Comparison of ENCODE assay signal across 11 cellular contexts in genomic region chr2:207121784-207122183, GRCh38. TPM values are rescaled to one million over a fixed set of nuclear protein-coding genes. Genes with fewer than 3 reads are reported as not detected.
A peak's percentile ranks its signal among the peaks of the same experiment; 100 is the strongest.
DNase-seq lines count a peak whose midpoint lies in the region; ATAC-seq and TF ChIP-seq lines count a peak whose summit lies in the region.
"Had no signal": no experiment of that assay in that cellular context is flagged by ENCODE, and none has a peak within 500 bp of the region (broad histone marks: within the 10 kb centered on the region; RNA-seq: fewer than 3 reads in every experiment).

No MANE protein-coding gene starts in this region.

- H3K36me3 ChIP-seq in thyroid gland (peaks cover 9 to 10% of the 10 kb centered on the region in 2 donors), OCI-LY7 (ENCODE audit: insufficient read depth, low read length) (no peaks in the 10 kb centered on the region)
- H3K36me3 ChIP-seq: ovary had no signal

- BruUV-seq in OCI-LY7 (replicated peaks; lab: Mats Ljungman, UMichigan): no TSS peak

- WGBS in thyroid gland, 2 donors: 14 to 24% methylated on average over 1 of the region's 1 CpG

- H3K4me2 ChIP-seq in OCI-LY7 (ENCODE audit: low read length): no peak overlapping the region

- no peaks in the 10 kb centered on the region for H3K9me3 ChIP-seq in thyroid gland
- no peaks in the 10 kb centered on the region for H3K9me3 ChIP-seq in OCI-LY7 (ENCODE audit: low read length)
- H3K9me3 ChIP-seq: ovary, stomach had no signal

- in situ Hi-C loops in astrocyte of the cerebellum (cut with HindIII; ENCODE audit: low sequenced_read_pairs): no loop called here

- no peaks in the 10 kb centered on the region for H3K27me3 ChIP-seq in thyroid gland
- H3K27me3 ChIP-seq: ovary, stomach had no signal

- H3K4me3 Mint-ChIP-seq in activated naive CD4-positive, alpha-beta T cell treated with anti-CD3 and anti-CD28 coated beads, Interleukin-2, amount 50 U/mL, for 24 hours: no peak overlapping the region

- H3K4me3 ChIP-seq in astrocyte of the cerebellum (ENCODE audit: low read depth, low read length) (no peak overlapping the region), thyroid gland (replicated peaks in 1 of 3) (no peak overlapping the region), OCI-LY7 (ENCODE audit: low read depth, low read length, poor library complexity, severe bottlenecking) (no peak overlapping the region)
- H3K4me3 ChIP-seq: ovary, stomach had no signal

- intact Hi-C loops in left ventricle myocardium superior (cut with micrococcal nuclease): no loop called here
- intact Hi-C loops in thyroid gland (cut with DNase I): no loop called here
- intact Hi-C loops in OCI-LY7 (cut with micrococcal nuclease; ENCODE audit: unreplicated experiment): no loop called here

- no peaks in the 10 kb centered on the region for H3K79me2 ChIP-seq in OCI-LY7 (ENCODE audit: insufficient read depth, low read depth, low read length)

- no peak for TF ChIP-seq POLR2A in thyroid gland (IDR thresholded peaks at IDR 0.05)

- H3K4me1 ChIP-seq in thyroid gland: peaks cover 13 to 31% of the 10 kb centered on the region in 2 donors
- H3K4me1 ChIP-seq in OCI-LY7 (ENCODE audit: insufficient read depth, low read length, poor library complexity, severe bottlenecking): no peaks in the 10 kb centered on the region

- ATAC-seq in activated naive CD4-positive, alpha-beta T cell treated with anti-CD3 and anti-CD28 coated beads, Interleukin-2, amount 50 U/mL, for 72 hours: no peak
- ATAC-seq in left ventricle myocardium superior (peak; percentile 68), GM21423 (IDR thresholded peaks at IDR 0.05; ENCODE audit: unreplicated experiment) (no peak)

- H3K4me1 Mint-ChIP-seq in activated naive CD4-positive, alpha-beta T cell treated with anti-CD3 and anti-CD28 coated beads, Interleukin-2, amount 50 U/mL, for 24 hours: peaks cover 75% of the 10 kb centered on the region

- no peak overlapping the region for H2AFZ ChIP-seq in OCI-LY7 (ENCODE audit: low read length)

- no peak for DNase-seq in activated naive CD4-positive, alpha-beta T cell treated with anti-CD3 and anti-CD28 coated beads, Interleukin-2, amount 50 U/mL, for 72 hours (ENCODE audit: low spot score in 2 of 2)
- DNase-seq in astrocyte of the cerebellum (ENCODE audit: low read depth) (peak; percentile 59), left ventricle myocardium superior (peak; percentile 40), thyroid gland (peak; percentile 42 to 58), activated gamma-delta T cell treated with Interleukin-2 at 50 U/mL for 16 hours (no peak), OCI-LY7 (ENCODE audit: low spot score) (no peak)
- DNase-seq: MV-4-11, ovary, stomach had no signal

- CTCF ChIA-PET in OCI-LY7 (lab: Charles Lee; ENCODE audit: unreplicated experiment): no interaction called here

- no peaks in the 10 kb centered on the region for H4K20me1 ChIP-seq in OCI-LY7 (ENCODE audit: insufficient read depth, low read length)

- POLR2A ChIA-PET in OCI-LY7 (lab: Charles Lee): interaction anchor here (0.6 kb wide), 1 partner anchor 194 kb away, joined by 3 read pairs; no protein-coding TSS in a partner anchor

- peaks cover 31% of the 10 kb centered on the region for H3K36me3 Mint-ChIP-seq in activated naive CD4-positive, alpha-beta T cell treated with anti-CD3 and anti-CD28 coated beads, Interleukin-2, amount 50 U/mL, for 24 hours
- H3K36me3 Mint-ChIP-seq in activated naive CD4-positive, alpha-beta T cell treated with anti-CD3 and anti-CD28 coated beads, Interleukin-2, amount 50 U/mL, for 72 hours: peaks cover 19 to 25% of the 10 kb centered on the region in 2 donors

- TF ChIP-seq CTCF in astrocyte of the cerebellum (IDR thresholded peaks at IDR 0.05; ENCODE audit: low read depth, low read length, missing control alignments) (no peak), thyroid gland (IDR thresholded peaks at IDR 0.05) (no peak), OCI-LY7 (conservative IDR thresholded peaks at IDR 0.05; ENCODE audit: low read length) (no peak)

- H3K9me2 ChIP-seq in OCI-LY7 (ENCODE audit: insufficient read depth, low read length): no peaks in the 10 kb centered on the region

- H3K27me3 Mint-ChIP-seq in activated naive CD4-positive, alpha-beta T cell treated with anti-CD3 and anti-CD28 coated beads, Interleukin-2, amount 50 U/mL, for 24 hours: no peaks in the 10 kb centered on the region

- peak overlapping the region in 2 of 3 donors; percentile 13 to 42 for H3K27ac ChIP-seq in thyroid gland
- H3K27ac ChIP-seq in OCI-LY7 (ENCODE audit: low read depth, low read length, poor library complexity, severe bottlenecking): no peak overlapping the region
- H3K27ac ChIP-seq: ovary had no signal

- H3K9me3 Mint-ChIP-seq in activated naive CD4-positive, alpha-beta T cell treated with anti-CD3 and anti-CD28 coated beads, Interleukin-2, amount 50 U/mL, for 24 hours: no peaks in the 10 kb centered on the region
- no peaks in the 10 kb centered on the region for H3K9me3 Mint-ChIP-seq in activated naive CD4-positive, alpha-beta T cell treated with anti-CD3 and anti-CD28 coated beads, Interleukin-2, amount 50 U/mL, for 72 hours

- peak overlapping the region; percentile 38 for H3K27ac Mint-ChIP-seq in activated naive CD4-positive, alpha-beta T cell treated with anti-CD3 and anti-CD28 coated beads, Interleukin-2, amount 50 U/mL, for 24 hours
- H3K27ac Mint-ChIP-seq in activated naive CD4-positive, alpha-beta T cell treated with anti-CD3 and anti-CD28 coated beads, Interleukin-2, amount 50 U/mL, for 72 hours: no peak overlapping the region

RNA-seq across cellular contexts. Expression of gene KLF7, which starts 44.0 kb away (rescaled TPM):
- 10 to 100 TPM; 26.8 to 28.7 TPM for total RNA-seq in activated naive CD4-positive, alpha-beta T cell treated with anti-CD3 and anti-CD28 coated beads, Interleukin-2, amount 50 U/mL, for 72 hours
- 22.2 TPM for total RNA-seq in left ventricle myocardium superior
- total RNA-seq in thyroid gland: 10 to 100 TPM; 19.4 to 29.5 (median 25.6) TPM
- total RNA-seq in OCI-LY7 (2014; rRNA removed; shearing (Covaris generic)): 0.08 TPM in 1 of 2 replicates, not detected in the other
- total RNA-seq in OCI-LY7 (2022): 0.35 TPM in 1 of 2 replicates, not detected in the other

Comparison
In these comparisons a context has a peak if more than half of its experiments do, and no peak if none do; other contexts are left out.
1. DNase-seq: peak in astrocyte of the cerebellum (single experiment), left ventricle myocardium superior (single experiment) and thyroid gland (2 of 2); none in activated naive CD4-positive, alpha-beta T cell treated with anti-CD3 and anti-CD28 coated beads, Interleukin-2, amount 50 U/mL, for 72 hours (0 of 2), activated gamma-delta T cell treated with Interleukin-2 at 50 U/mL for 16 hours (single experiment) and OCI-LY7 (single experiment).
2. RNA of gene KLF7, which starts 44.0 kb away (total RNA-seq): 26.8 to 28.7 TPM in activated naive CD4-positive, alpha-beta T cell treated with anti-CD3 and anti-CD28 coated beads, Interleukin-2, amount 50 U/mL, for 72 hours, 19.4 to 29.5 TPM in thyroid gland and 22.2 TPM in left ventricle myocardium superior (single experiment); 0.08 to 0.35 TPM in OCI-LY7; every median in the first group is over 10 times any median in the second.